In the genomic region with DNA sequence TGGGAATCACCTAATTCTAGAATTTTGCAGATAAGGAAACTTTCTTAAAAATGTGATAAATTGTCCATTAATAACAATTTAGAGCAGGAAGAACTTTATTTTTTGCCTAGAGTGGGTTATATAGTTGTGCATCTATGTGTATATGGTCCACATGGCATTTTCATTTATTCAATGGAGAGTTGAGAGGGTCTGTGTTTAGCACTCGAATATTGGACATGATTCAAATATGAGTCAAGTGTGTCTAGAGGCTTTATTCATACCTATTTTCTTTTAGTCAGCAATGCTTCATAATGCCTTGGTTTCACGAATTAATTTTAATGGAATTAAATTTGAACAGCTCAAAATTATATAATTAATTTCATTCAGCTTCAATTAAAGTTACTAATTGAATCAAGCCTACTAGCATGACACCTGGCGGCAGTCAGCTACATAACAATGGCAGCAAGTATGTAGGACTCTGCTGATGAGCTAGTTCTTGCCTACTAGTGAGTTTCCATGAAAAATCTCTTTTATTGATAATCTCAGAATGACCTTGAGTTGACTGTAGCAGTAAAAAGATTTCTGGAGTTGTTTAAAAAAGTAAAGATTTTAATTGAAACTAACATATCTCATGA, we compare ENCODE assay signal across 16 cellular contexts. TPM values are rescaled to one million over a fixed set of nuclear protein-coding genes. Genes with fewer than 3 reads are reported as not detected.
DNase-seq lines count a peak whose midpoint lies in the region; ATAC-seq and TF ChIP-seq lines count a peak whose summit lies in the region.
"Had no signal": no experiment of that assay in that cellular context is flagged by ENCODE, and none has a peak within 500 bp of the region (broad histone marks: within the 10 kb centered on the region; RNA-seq: fewer than 3 reads in every experiment).

No MANE protein-coding gene starts in this region.

- no peak overlapping the region for H3K4me3 ChIP-seq in Jurkat, Clone E6-1 (ENCODE audit: low read length)
- H3K4me3 ChIP-seq: colonic mucosa, mucosa of descending colon, prostate gland, SJCRH30 had no signal

- peaks cover 51% of the 10 kb centered on the region for H3K4me1 Mint-ChIP-seq in activated T-helper 17 cell treated with anti-CD3 and anti-CD28 coated beads, Interleukin-2, amount 50 U/mL, for 72 hours

- TF ChIP-seq CTCF in C4-2B (conservative IDR thresholded peaks at IDR 0.05) (peak; percentile 80), GM12872 (IDR thresholded peaks at IDR 0.05; ENCODE audit: insufficient read depth, low read depth, low read length) (peak; percentile 47; the same call in 2 of the 3 replicates)

- H3K9me3 Mint-ChIP-seq in activated T-helper 17 cell treated with anti-CD3 and anti-CD28 coated beads, Interleukin-2, amount 50 U/mL, for 72 hours: no peaks in the 10 kb centered on the region
- H3K9me3 Mint-ChIP-seq: activated naive CD8-positive, alpha-beta T cell treated with anti-CD3 and anti-CD28 coated beads for 36 hours had no signal

- H3K36me3 Mint-ChIP-seq in activated T-helper 17 cell treated with anti-CD3 and anti-CD28 coated beads, Interleukin-2, amount 50 U/mL, for 72 hours (ENCODE audit: low read depth): peaks cover 79% of the 10 kb centered on the region

- no peak overlapping the region for H3K27ac ChIP-seq in C4-2B
- H3K27ac ChIP-seq: colonic mucosa, prostate gland, SJCRH30 had no signal

- H3K27ac Mint-ChIP-seq in activated T-helper 17 cell treated with anti-CD3 and anti-CD28 coated beads, Interleukin-2, amount 50 U/mL, for 72 hours: peak overlapping the region; percentile 78
- H3K27ac Mint-ChIP-seq: activated naive CD8-positive, alpha-beta T cell treated with anti-CD3 and anti-CD28 coated beads for 36 hours; immature natural killer cell had no signal

- H3K27me3 Mint-ChIP-seq in activated T-helper 17 cell treated with anti-CD3 and anti-CD28 coated beads, Interleukin-2, amount 50 U/mL, for 72 hours: no peaks in the 10 kb centered on the region
- H3K27me3 Mint-ChIP-seq: activated naive CD8-positive, alpha-beta T cell treated with anti-CD3 and anti-CD28 coated beads for 36 hours had no signal

- peak; percentile 46 for ATAC-seq in activated T-helper 17 cell treated with anti-CD3 and anti-CD28 coated beads, Interleukin-2, amount 50 U/mL, for 72 hours (replicated peaks)
- ATAC-seq in GM18909 (IDR thresholded peaks at IDR 0.05; ENCODE audit: poor library complexity, unreplicated experiment): no peak
- ATAC-seq: mucosa of descending colon had no signal

- peak overlapping the region; percentile 34 for H3K4me3 Mint-ChIP-seq in activated T-helper 17 cell treated with anti-CD3 and anti-CD28 coated beads, Interleukin-2, amount 50 U/mL, for 72 hours
- H3K4me3 Mint-ChIP-seq: activated naive CD8-positive, alpha-beta T cell treated with anti-CD3 and anti-CD28 coated beads for 36 hours; immature natural killer cell had no signal

- peak; percentile 22 for DNase-seq in Jurkat, Clone E6-1 (ENCODE audit: low read depth, low spot score)
- no peak for DNase-seq in GM03348 (ENCODE audit: low spot score)
- no peak for DNase-seq in NCI-H1417 (lab: John Stamatoyannopoulos, UW)
- DNase-seq in NCI-H69 (lab: John Stamatoyannopoulos, UW): no peak
- DNase-seq: activated naive CD8-positive, alpha-beta T cell treated with anti-CD3 and anti-CD28 coated beads for 36 hours; C1 segment of cervical spinal cord; colonic mucosa; immature natural killer cell; mucosa of descending colon; NCI-H748 treated with DMSO at 0.1 percent for 48 hours; SJCRH30 had no signal

RNA-seq across cellular contexts. Expression of gene MDFIC, which starts 17.7 kb away (rescaled TPM):
- polyA plus RNA-seq in Jurkat, Clone E6-1 (2012; ENCODE audit: insufficient read depth, insufficient read length): 9.1 TPM
- 10 to 100 TPM; 64.1 to 97.3 TPM for total RNA-seq in activated T-helper 17 cell treated with anti-CD3 and anti-CD28 coated beads, Interleukin-2, amount 50 U/mL, for 72 hours
